In the genomic region with DNA sequence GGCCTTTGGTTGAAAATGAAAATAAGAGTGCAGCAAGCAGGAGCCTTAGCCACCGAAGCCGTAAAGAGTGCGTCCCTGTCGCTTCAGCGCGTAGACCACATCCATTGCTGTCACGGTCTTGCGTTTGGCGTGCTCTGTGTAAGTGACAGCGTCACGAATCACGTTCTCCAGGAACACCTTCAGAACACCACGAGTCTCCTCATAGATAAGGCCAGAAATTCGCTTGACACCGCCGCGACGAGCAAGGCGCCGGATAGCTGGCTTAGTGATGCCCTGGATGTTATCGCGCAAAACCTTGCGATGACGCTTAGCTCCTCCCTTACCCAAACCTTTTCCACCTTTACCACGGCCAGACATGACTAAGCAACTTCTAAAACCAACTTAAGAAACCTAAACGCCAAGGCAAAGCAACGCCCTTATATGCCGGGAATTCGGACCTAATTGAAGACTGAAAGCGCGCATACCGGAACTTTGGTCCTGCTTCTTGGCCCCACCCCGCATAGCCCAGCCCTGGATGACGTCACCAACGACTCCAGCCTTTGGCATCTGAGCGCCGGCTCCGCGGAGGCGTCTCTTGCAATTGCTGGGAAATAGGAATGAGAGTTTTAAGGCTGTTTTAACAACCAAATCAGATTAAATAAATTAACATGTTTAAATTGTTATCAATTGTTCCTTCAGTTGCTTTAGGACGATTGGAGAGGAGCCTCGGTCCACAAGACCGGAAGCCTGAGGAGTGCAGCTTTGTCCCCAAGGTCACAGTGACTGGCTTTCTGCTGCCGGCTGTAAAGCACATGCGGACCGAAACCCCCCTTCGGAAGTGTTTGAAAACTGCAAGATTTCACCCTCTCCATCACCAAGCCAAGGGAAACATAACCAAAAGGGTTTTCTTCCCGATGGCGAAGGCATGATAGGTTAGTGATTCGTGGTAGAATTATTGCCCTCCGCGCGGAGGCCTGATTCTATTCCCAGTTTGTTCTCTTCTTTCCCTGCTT, we compare ENCODE assay signal across 1 cellular context.
TF ChIP-seq lines count a peak whose summit lies in the region.

No MANE protein-coding gene starts in this region.

TF ChIP-seq in K562, 482 proteins besides CTCF, POLR2A, EP300 and RAD21 (continued from another document):
- TF ChIP-seq, protein P1, sequence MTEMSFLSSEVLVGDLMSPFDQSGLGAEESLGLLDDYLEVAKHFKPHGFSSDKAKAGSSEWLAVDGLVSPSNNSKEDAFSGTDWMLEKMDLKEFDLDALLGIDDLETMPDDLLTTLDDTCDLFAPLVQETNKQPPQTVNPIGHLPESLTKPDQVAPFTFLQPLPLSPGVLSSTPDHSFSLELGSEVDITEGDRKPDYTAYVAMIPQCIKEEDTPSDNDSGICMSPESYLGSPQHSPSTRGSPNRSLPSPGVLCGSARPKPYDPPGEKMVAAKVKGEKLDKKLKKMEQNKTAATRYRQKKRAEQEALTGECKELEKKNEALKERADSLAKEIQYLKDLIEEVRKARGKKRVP (CRISPR knock-in tag; IDR thresholded peaks at IDR 0.05), result peak; percentile 38; the same call in 1 of the 2 replicates
- TF ChIP-seq PPARD (CRISPR knock-in tag; IDR thresholded peaks at IDR 0.05), result no peak
- TF ChIP-seq, protein P2, sequence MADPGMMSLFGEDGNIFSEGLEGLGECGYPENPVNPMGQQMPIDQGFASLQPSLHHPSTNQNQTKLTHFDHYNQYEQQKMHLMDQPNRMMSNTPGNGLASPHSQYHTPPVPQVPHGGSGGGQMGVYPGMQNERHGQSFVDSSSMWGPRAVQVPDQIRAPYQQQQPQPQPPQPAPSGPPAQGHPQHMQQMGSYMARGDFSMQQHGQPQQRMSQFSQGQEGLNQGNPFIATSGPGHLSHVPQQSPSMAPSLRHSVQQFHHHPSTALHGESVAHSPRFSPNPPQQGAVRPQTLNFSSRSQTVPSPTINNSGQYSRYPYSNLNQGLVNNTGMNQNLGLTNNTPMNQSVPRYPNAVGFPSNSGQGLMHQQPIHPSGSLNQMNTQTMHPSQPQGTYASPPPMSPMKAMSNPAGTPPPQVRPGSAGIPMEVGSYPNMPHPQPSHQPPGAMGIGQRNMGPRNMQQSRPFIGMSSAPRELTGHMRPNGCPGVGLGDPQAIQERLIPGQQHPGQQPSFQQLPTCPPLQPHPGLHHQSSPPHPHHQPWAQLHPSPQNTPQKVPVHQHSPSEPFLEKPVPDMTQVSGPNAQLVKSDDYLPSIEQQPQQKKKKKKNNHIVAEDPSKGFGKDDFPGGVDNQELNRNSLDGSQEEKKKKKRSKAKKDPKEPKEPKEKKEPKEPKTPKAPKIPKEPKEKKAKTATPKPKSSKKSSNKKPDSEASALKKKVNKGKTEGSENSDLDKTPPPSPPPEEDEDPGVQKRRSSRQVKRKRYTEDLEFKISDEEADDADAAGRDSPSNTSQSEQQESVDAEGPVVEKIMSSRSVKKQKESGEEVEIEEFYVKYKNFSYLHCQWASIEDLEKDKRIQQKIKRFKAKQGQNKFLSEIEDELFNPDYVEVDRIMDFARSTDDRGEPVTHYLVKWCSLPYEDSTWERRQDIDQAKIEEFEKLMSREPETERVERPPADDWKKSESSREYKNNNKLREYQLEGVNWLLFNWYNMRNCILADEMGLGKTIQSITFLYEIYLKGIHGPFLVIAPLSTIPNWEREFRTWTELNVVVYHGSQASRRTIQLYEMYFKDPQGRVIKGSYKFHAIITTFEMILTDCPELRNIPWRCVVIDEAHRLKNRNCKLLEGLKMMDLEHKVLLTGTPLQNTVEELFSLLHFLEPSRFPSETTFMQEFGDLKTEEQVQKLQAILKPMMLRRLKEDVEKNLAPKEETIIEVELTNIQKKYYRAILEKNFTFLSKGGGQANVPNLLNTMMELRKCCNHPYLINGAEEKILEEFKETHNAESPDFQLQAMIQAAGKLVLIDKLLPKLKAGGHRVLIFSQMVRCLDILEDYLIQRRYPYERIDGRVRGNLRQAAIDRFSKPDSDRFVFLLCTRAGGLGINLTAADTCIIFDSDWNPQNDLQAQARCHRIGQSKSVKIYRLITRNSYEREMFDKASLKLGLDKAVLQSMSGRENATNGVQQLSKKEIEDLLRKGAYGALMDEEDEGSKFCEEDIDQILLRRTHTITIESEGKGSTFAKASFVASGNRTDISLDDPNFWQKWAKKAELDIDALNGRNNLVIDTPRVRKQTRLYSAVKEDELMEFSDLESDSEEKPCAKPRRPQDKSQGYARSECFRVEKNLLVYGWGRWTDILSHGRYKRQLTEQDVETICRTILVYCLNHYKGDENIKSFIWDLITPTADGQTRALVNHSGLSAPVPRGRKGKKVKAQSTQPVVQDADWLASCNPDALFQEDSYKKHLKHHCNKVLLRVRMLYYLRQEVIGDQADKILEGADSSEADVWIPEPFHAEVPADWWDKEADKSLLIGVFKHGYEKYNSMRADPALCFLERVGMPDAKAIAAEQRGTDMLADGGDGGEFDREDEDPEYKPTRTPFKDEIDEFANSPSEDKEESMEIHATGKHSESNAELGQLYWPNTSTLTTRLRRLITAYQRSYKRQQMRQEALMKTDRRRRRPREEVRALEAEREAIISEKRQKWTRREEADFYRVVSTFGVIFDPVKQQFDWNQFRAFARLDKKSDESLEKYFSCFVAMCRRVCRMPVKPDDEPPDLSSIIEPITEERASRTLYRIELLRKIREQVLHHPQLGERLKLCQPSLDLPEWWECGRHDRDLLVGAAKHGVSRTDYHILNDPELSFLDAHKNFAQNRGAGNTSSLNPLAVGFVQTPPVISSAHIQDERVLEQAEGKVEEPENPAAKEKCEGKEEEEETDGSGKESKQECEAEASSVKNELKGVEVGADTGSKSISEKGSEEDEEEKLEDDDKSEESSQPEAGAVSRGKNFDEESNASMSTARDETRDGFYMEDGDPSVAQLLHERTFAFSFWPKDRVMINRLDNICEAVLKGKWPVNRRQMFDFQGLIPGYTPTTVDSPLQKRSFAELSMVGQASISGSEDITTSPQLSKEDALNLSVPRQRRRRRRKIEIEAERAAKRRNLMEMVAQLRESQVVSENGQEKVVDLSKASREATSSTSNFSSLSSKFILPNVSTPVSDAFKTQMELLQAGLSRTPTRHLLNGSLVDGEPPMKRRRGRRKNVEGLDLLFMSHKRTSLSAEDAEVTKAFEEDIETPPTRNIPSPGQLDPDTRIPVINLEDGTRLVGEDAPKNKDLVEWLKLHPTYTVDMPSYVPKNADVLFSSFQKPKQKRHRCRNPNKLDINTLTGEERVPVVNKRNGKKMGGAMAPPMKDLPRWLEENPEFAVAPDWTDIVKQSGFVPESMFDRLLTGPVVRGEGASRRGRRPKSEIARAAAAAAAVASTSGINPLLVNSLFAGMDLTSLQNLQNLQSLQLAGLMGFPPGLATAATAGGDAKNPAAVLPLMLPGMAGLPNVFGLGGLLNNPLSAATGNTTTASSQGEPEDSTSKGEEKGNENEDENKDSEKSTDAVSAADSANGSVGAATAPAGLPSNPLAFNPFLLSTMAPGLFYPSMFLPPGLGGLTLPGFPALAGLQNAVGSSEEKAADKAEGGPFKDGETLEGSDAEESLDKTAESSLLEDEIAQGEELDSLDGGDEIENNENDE (IDR thresholded peaks at IDR 0.05; ENCODE audit: low read depth, low read length), result no peak
